Comparison of ENCODE assay signal across 9 cellular contexts in the genomic region with DNA sequence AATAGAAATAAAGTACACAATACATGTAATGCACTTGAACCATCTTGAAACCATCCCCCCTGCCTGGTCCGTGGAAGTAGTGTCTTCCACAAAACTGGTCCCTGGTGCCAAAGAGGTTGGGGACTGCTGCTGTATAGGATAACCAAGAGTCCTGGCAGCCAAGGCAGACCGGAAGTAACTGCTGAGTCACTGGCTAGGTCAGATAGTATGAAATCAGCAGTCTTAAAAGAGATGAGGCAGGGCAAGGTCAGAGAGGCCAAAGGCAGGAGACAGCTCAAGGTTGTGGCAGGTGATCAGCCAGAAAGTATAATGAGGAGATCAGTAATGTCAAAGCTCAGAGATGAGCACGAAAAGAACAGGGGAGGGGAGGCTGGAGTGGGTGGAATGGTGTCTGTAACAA.
DNase-seq lines count a peak whose midpoint lies in the region; ATAC-seq and TF ChIP-seq lines count a peak whose summit lies in the region.
"Had no signal": no experiment of that assay in that cellular context is flagged by ENCODE, and none has a peak within 500 bp of the region (broad histone marks: within the 10 kb centered on the region; RNA-seq: fewer than 3 reads in every experiment).

No MANE protein-coding gene starts in this region.

- peak; percentile 54 for ATAC-seq in HG02571 (IDR thresholded peaks at IDR 0.05; ENCODE audit: unreplicated experiment)
- no peak for ATAC-seq in HG03571 (IDR thresholded peaks at IDR 0.05; ENCODE audit: unreplicated experiment)
- ATAC-seq: stimulated activated naive CD8-positive, alpha-beta T cell treated with anti-CD3 and anti-CD28 coated beads, Interleukin-15, Interleukin-2, amounts not matched to agents 100 U/mL and 50 U/mL, for 24 hours had no signal

- H3K27ac Mint-ChIP-seq in Calu3 (ENCODE audit: unreplicated experiment) = peak overlapping the region; percentile 11

- in situ Hi-C loops in GM13977 (cut with MboI; ENCODE audit: low pct_unique_long_range_greater_than_20kb, low sequenced_read_pairs, unreplicated experiment) = no loop called here

- H3K4me3 Mint-ChIP-seq in Calu3 (ENCODE audit: low read depth, unreplicated experiment) = no peak overlapping the region

- intact Hi-C loops in Calu3 (cut with micrococcal nuclease; ENCODE audit: unreplicated experiment) = loop anchor here (5.0 kb wide), 1 partner anchor 91 kb away; no protein-coding TSS in a partner anchor

- H3K36me3 Mint-ChIP-seq in Calu3 (ENCODE audit: insufficient read depth, unreplicated experiment) = peaks cover 13% of the 10 kb centered on the region

- peaks cover 66% of the 10 kb centered on the region for H3K4me1 Mint-ChIP-seq in Calu3 (ENCODE audit: low read depth, unreplicated experiment)

- BruUV-seq in Calu3 (replicated peaks; lab: Mats Ljungman, UMichigan) = no TSS peak

- CTCF ChIA-PET in Calu3 (lab: Charles Lee) = interaction anchor here (1.0 to 1.4 kb wide), 2 partner anchors 10 to 43 kb away, joined by 3 read pairs; no protein-coding TSS in a partner anchor

- DNase-seq in Calu3 = peak; percentile 38
- peak; percentile 58 for DNase-seq in RKO (ENCODE audit: low spot score)
- DNase-seq in glomerular visceral epithelial cell (ENCODE audit: extremely low spot score) = peak; percentile 35
- no peak for DNase-seq in hypothalamus (lab: John Stamatoyannopoulos, UW)
- DNase-seq in GM13977 (ENCODE audit: low spot score) = no peak
- DNase-seq in activated CD4-positive, alpha-beta T cell treated with anti-CD3 and anti-CD28 coated beads for 1 hour = no peak
- DNase-seq: stimulated activated naive CD8-positive, alpha-beta T cell treated with anti-CD3 and anti-CD28 coated beads, Interleukin-15, Interleukin-2, amounts not matched to agents 100 U/mL and 50 U/mL, for 24 hours had no signal

- no peaks in the 10 kb centered on the region for H3K9me3 Mint-ChIP-seq in Calu3 (ENCODE audit: low read depth, unreplicated experiment)

- TF ChIP-seq CTCF in Calu3 (IDR thresholded peaks at IDR 0.05; ENCODE audit: unreplicated experiment) (no peak), GM13977 (IDR thresholded peaks at IDR 0.05; ENCODE audit: extremely low read depth, insufficient read depth, missing control alignments) (no peak)

- H3K27me3 Mint-ChIP-seq in Calu3 (ENCODE audit: unreplicated experiment) = no peaks in the 10 kb centered on the region

Comparison
In these comparisons a context has a peak if more than half of its experiments do, and no peak if none do; other contexts are left out.
1. DNase-seq: peak in Calu3 (single experiment), RKO (single experiment) and glomerular visceral epithelial cell (single experiment); none in hypothalamus (0 of 51), GM13977 (single experiment) and activated CD4-positive, alpha-beta T cell treated with anti-CD3 and anti-CD28 coated beads for 1 hour (single experiment).